Comparison of ENCODE assay signal across 20 cellular contexts in the genomic region with DNA sequence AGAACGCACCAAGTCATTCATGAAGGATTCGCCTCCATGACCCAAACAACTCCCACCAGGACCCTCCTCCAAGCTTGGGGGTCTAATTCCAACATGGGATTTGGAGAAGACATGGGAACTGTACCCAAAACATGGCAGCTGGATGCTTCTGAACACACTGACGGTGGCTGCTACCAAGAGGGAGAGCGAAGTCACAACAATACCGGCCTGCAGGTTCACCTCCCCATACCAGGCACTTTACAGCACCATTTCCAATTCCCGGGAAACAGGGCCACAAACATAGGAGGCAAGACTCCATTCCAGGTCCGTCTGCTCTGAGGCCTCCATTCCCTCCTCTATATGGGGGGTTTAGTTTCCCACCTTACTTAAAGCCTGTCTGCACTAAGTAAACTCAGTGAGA.
"Had no signal": no experiment of that assay in that cellular context is flagged by ENCODE, and none has a peak within 500 bp of the region (broad histone marks: within the 10 kb centered on the region; RNA-seq: fewer than 3 reads in every experiment).

No MANE protein-coding gene starts in this region.

- H3K4me1 Mint-ChIP-seq: memory B cell; nephron; stimulated activated naive B cell treated with anti-CD40 and anti-IgM and Interleukin-4, amounts not matched to agents 10 μg/mL and 1 μg/mL and 100 μg/mL, for 72 hours had no signal

- H3K9me3 Mint-ChIP-seq: neural crest cell had no signal

- DNase-seq: hippocampal formation; kidney glomerular epithelial cell; left cardiac atrium; left ventricle myocardium superior; naive thymus-derived CD8-positive, alpha-beta T cell; nucleus accumbens; pancreas; retina; right cardiac atrium; stimulated activated CD4-positive, alpha-beta T cell treated with anti-CD3 and anti-CD28 coated beads, Interleukin-12 subunit alpha, Interleukin-12 subunit beta, amount 100 ng/mL, for 4 hours; stimulated activated CD4-positive, alpha-beta T cell treated with anti-CD3 and anti-CD28 coated beads, Interleukin-15, amount 100 ng/mL, for 24 hours; stimulated activated CD4-positive, alpha-beta T cell treated with anti-CD3 and anti-CD28 coated beads, Interleukin-2, amount 100 ng/mL, for 24 hours; stimulated activated CD4-positive, alpha-beta T cell treated with anti-CD3 and anti-CD28 coated beads, Interleukin-4, amount 100 ng/mL, for 1 hour; stimulated activated naive B cell treated with anti-CD40 and anti-IgM and Interleukin-4, amounts not matched to agents 10 μg/mL and 1 μg/mL and 100 μg/mL, for 72 hours; stimulated activated naive CD8-positive, alpha-beta T cell treated with anti-CD3 and anti-CD28 coated beads, Interleukin-15, Interleukin-2, amounts not matched to agents 100 U/mL and 50 U/mL, for 24 hours; uterus had no signal

- H3K36me3 Mint-ChIP-seq: memory B cell, type B pancreatic cell had no signal

- H3K27ac Mint-ChIP-seq: memory B cell; nephron; stimulated activated naive B cell treated with anti-CD40 and anti-IgM and Interleukin-4, amounts not matched to agents 10 μg/mL and 1 μg/mL and 100 μg/mL, for 72 hours; type B pancreatic cell had no signal

- H3K4me3 Mint-ChIP-seq: memory B cell; nephron; neural crest cell; stimulated activated naive B cell treated with anti-CD40 and anti-IgM and Interleukin-4, amounts not matched to agents 10 μg/mL and 1 μg/mL and 100 μg/mL, for 72 hours; type B pancreatic cell had no signal

- H3K27me3 Mint-ChIP-seq: type B pancreatic cell had no signal
